Comparison of ENCODE assay signal across 1 cellular context in the genomic region with DNA sequence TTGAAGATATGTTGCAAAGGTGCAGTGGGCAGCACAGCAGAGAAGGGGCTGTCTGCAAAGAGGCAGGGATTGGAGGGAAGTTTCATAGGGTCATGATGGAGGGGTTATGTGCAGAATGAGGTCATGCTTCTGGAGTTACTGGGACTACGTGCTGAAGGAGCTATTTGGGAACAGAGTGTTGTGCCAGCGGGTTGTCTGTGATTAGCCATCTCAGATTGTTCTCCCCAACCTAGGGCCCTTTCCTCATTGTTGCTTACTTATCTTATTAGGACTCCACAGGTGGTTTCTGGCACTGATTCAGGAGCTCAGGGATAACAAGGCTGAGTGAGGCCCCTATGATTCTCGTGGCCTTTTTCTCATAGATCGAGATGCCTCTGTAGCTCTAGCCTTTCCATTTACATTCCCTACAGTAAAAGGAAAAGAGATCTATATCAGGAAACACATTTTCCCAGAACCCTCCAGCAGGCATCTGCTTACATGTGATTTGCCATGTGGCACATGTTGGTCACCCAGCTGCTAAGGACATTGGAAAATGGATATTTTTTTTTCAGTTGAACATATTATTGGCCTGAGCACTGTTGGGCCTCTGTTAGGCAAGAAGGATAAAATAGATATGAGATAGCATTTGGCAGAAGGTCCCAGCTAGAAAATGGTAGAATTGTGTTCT.
TF ChIP-seq lines count a peak whose summit lies in the region.

No MANE protein-coding gene starts in this region.

TF ChIP-seq in IMR-90, 13 proteins besides CTCF, POLR2A, EP300 and RAD21 (continued from another document):
- TF ChIP-seq SMC3 (IDR thresholded peaks at IDR 0.05; ENCODE audit: low read depth, low read length) (no peak), CHD1 (IDR thresholded peaks at IDR 0.05; ENCODE audit: low read depth, low read length) (no peak), RCOR1 (IDR thresholded peaks at IDR 0.05; ENCODE audit: insufficient replicate concordance, low read length) (no peak), FOS (IDR thresholded peaks at IDR 0.05; ENCODE audit: low read depth, low read length) (no peak), NFE2L2 (IDR thresholded peaks at IDR 0.05; ENCODE audit: low read depth, low read length) (no peak), CEBPB (IDR thresholded peaks at IDR 0.05; ENCODE audit: low read depth, low read length) (no peak), MAZ (IDR thresholded peaks at IDR 0.05; ENCODE audit: borderline replicate concordance, low read depth, low read length) (no peak), RFX5 (IDR thresholded peaks at IDR 0.05; ENCODE audit: low read depth, low read length) (no peak), BHLHE40 (IDR thresholded peaks at IDR 0.05; ENCODE audit: low read depth, low read length) (no peak)
- TF ChIP-seq, protein P1, sequence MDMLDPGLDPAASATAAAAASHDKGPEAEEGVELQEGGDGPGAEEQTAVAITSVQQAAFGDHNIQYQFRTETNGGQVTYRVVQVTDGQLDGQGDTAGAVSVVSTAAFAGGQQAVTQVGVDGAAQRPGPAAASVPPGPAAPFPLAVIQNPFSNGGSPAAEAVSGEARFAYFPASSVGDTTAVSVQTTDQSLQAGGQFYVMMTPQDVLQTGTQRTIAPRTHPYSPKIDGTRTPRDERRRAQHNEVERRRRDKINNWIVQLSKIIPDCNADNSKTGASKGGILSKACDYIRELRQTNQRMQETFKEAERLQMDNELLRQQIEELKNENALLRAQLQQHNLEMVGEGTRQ (IDR thresholded peaks at IDR 0.05; ENCODE audit: low read depth, low read length): no peak
TF ChIP-seq in IMR-90: peak in this region for 0.
